In the genomic region with DNA sequence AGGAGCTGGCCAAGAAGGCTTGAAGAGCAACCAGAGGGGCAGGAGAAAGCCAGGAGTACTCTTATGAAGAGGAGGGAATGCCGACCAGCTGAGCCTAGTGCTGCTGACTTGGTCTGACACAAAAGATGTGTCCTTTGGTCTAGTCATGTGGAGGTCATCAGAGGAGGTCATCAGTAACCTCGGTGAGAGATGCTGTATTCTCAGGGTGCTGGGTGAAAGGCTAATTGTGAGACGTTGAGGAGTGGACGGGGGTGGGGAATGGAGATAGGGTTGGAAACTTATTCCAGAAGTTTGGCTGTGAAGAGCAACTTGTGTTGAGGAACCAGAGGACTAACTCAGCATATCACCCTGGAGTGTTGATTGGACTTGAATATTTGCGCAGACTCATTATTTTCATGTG, we compare ENCODE assay signal across 28 cellular contexts. TPM values are rescaled to one million over a fixed set of nuclear protein-coding genes. Genes with fewer than 3 reads are reported as not detected.
DNase-seq lines count a peak whose midpoint lies in the region; ATAC-seq and TF ChIP-seq lines count a peak whose summit lies in the region.
"Had no signal": no experiment of that assay in that cellular context is flagged by ENCODE, and none has a peak within 500 bp of the region (broad histone marks: within the 10 kb centered on the region; RNA-seq: fewer than 3 reads in every experiment).

No MANE protein-coding gene starts in this region.

- 45% methylated on average over 5 of the region's 5 CpGs for whole genome bisulfite sequencing in right cardiac atrium
- WGBS in prostate gland, result 83% methylated on average over 5 of the region's 5 CpGs

- no peaks in the 10 kb centered on the region for H3K27me3 ChIP-seq in right cardiac atrium (ENCODE audit: control insufficient read depth, insufficient read depth)
- H3K27me3 ChIP-seq in Loucy (ENCODE audit: insufficient read depth, low read length, poor library complexity, severe bottlenecking), result no peaks in the 10 kb centered on the region
- no peaks in the 10 kb centered on the region for H3K27me3 ChIP-seq in tibial artery
- no peaks in the 10 kb centered on the region for H3K27me3 ChIP-seq in prostate gland (replicated peaks; ENCODE audit: insufficient read depth)
- H3K27me3 ChIP-seq: spleen had no signal

- intact Hi-C loops in right cardiac atrium (cut with DNase I), result loop anchor here in 1 of 4 donors (10.0 kb wide), 1 partner anchor 70 kb away; no protein-coding TSS in a partner anchor
- intact Hi-C loops in cardiac septum (cut with DNase I), result no loop called here
- intact Hi-C loops in tibial artery (cut with DNase I; ENCODE audit: low total_unique reads), result no loop called here
- intact Hi-C loops in prostate gland (cut with DNase I), result no loop called here

- DNase-seq in right cardiac atrium (no peak), cardiac septum (ENCODE audit: low spot score) (no peak), naive B cell (no peak), tibial artery (no peak), prostate gland (ENCODE audit: low spot score) (no peak), kidney tubule cell (ENCODE audit: low spot score) (no peak), DMS79 treated with DMSO at 0.1 percent for 48 hours (lab: John Stamatoyannopoulos, UW) (no peak)
- DNase-seq: activated CD4-positive, alpha-beta T cell treated with anti-CD3 and anti-CD28 coated beads for 4 hours; activated CD8-positive, alpha-beta memory T cell treated with anti-CD3 and anti-CD28 coated beads for 24 hours; activated naive CD4-positive, alpha-beta T cell; activated T-cell treated with anti-CD3 and anti-CD28 coated beads, Interleukin-2, amount 50 U/mL, for 1 hour; anterior cingulate cortex; DMS153; GOT3; Kasumi-1; NCI-H1092; NCI-H187; NCI-H526; occipital lobe; retina; spleen; stimulated activated CD4-positive, alpha-beta T cell treated with anti-CD3 and anti-CD28 coated beads, Interleukin-4, amount 100 ng/mL, for 1 hour; stimulated activated naive CD4-positive, alpha-beta T cell had no signal

- H3K36me3 Mint-ChIP-seq in naive B cell, result no peaks in the 10 kb centered on the region

- no peak overlapping the region for H3K9ac ChIP-seq in Loucy (ENCODE audit: low read depth, low read length, poor library complexity, severe bottlenecking)

- no peaks in the 10 kb centered on the region for H3F3A ChIP-seq in Loucy (ENCODE audit: low read depth)

- TF ChIP-seq CTCF in Loucy (conservative IDR thresholded peaks at IDR 0.05; ENCODE audit: low read length) (no peak), tibial artery (IDR thresholded peaks at IDR 0.05) (no peak), prostate gland (IDR thresholded peaks at IDR 0.05) (no peak)

- no peak overlapping the region for H2AFZ ChIP-seq in Loucy (ENCODE audit: low read length)

- H3K4me3 ChIP-seq in right cardiac atrium (ENCODE audit: low read length) (no peak overlapping the region), Loucy (ENCODE audit: low read length, poor library complexity, severe bottlenecking) (no peak overlapping the region), tibial artery (no peak overlapping the region), prostate gland (no peak overlapping the region)
- H3K4me3 ChIP-seq: lung, spleen, thoracic aorta had no signal

- H3K9me3 ChIP-seq in right cardiac atrium (ENCODE audit: control insufficient read depth, low read length) (no peaks in the 10 kb centered on the region), Loucy (ENCODE audit: insufficient read depth, low read depth, low read length) (no peaks in the 10 kb centered on the region), tibial artery (no peaks in the 10 kb centered on the region), prostate gland (no peaks in the 10 kb centered on the region)
- H3K9me3 ChIP-seq: spleen, thoracic aorta had no signal

- peak overlapping the region; percentile 68 for H3K27ac ChIP-seq in right cardiac atrium (ENCODE audit: low read length)
- H3K27ac ChIP-seq in tibial artery, result peak overlapping the region; percentile 33 to 35
- H3K27ac ChIP-seq in prostate gland, result no peak overlapping the region
- H3K27ac ChIP-seq: spleen, thoracic aorta had no signal

- peak overlapping the region in 3 of 8 donors; percentile 15 to 42 (median 25) for H3K4me3 Mint-ChIP-seq in naive B cell
- H3K4me3 Mint-ChIP-seq: CD14-positive monocyte; T-helper 1 cell treated with Interleukin-12 subunit alpha and Interleukin-12 subunit beta and Interleukin-4 antibody, amounts not matched to agents 30 μg/mL and 1 μg/mL, for 36 hours had no signal

- TF ChIP-seq POLR2A in prostate gland (IDR thresholded peaks at IDR 0.05), result no peak

- H3K9me2 ChIP-seq in Loucy (replicated peaks; ENCODE audit: low read depth, low read length), result no peaks in the 10 kb centered on the region

- H3K36me3 ChIP-seq in Loucy (ENCODE audit: insufficient read depth, low read length) (peaks cover 6% of the 10 kb centered on the region), tibial artery (peaks cover under 1 to 6% (median 4%) of the 10 kb centered on the region in 3 donors), prostate gland (no peaks in the 10 kb centered on the region)

- no peaks in the 10 kb centered on the region for H3K27me3 Mint-ChIP-seq in naive B cell

- no peaks in the 10 kb centered on the region for H3K9me3 Mint-ChIP-seq in naive B cell
- H3K9me3 Mint-ChIP-seq: T-helper 1 cell treated with Interleukin-12 subunit alpha and Interleukin-12 subunit beta and Interleukin-4 antibody, amounts not matched to agents 30 μg/mL and 1 μg/mL, for 36 hours had no signal

- H3K4me1 ChIP-seq in right cardiac atrium (ENCODE audit: control insufficient read depth, insufficient read depth, low read length) (peaks cover 13% of the 10 kb centered on the region), Loucy (ENCODE audit: insufficient read depth, low read length, poor library complexity, severe bottlenecking) (peaks cover 41% of the 10 kb centered on the region), tibial artery (peaks cover 0 to 95% (median 35%) of the 10 kb centered on the region in 4 donors), prostate gland (replicated peaks) (no peaks in the 10 kb centered on the region)

- H3K27ac Mint-ChIP-seq in naive B cell, result peak overlapping the region in 4 of 6 donors; percentile 43 to 69 (median 67)
- H3K27ac Mint-ChIP-seq: T-helper 1 cell treated with Interleukin-12 subunit alpha and Interleukin-12 subunit beta and Interleukin-4 antibody, amounts not matched to agents 30 μg/mL and 1 μg/mL, for 36 hours had no signal

- H4K20me1 ChIP-seq in Loucy (ENCODE audit: insufficient read depth, low read length, poor library complexity, severe bottlenecking), result peaks cover 33% of the 10 kb centered on the region

- ATAC-seq in right cardiac atrium, result no peak
- ATAC-seq in naive B cell (ENCODE audit: low read depth in 2 of 2), result no peak

- H3K4me1 Mint-ChIP-seq in naive B cell, result peaks cover 59 to 81% (median 76%) of the 10 kb centered on the region in 3 donors

- H3K79me2 ChIP-seq in Loucy (ENCODE audit: insufficient read depth, low read length), result peaks cover 83% of the 10 kb centered on the region

- peak overlapping the region; percentile 8 for H3K4me2 ChIP-seq in Loucy (ENCODE audit: low read depth, low read length, poor library complexity, severe bottlenecking)

RNA-seq across cellular contexts. Expression of gene CRTC3, which starts 5.5 kb away (rescaled TPM):
- total RNA-seq in right cardiac atrium (10 to 100 TPM; 27.2 to 35.5 (median 30.6) TPM), cardiac septum (30.4 TPM), prostate gland (10 to 100 TPM; 26.6 to 87.8 TPM)
- polyA plus RNA-seq in right cardiac atrium (15.1 TPM), naive B cell (ENCODE audit: low read depth in 6 of 6) (10 to 100 TPM; 14.2 to 47.8 (median 26.9) TPM)

Comparison
In these comparisons a context has a peak if more than half of its experiments do, and no peak if none do; other contexts are left out.
1. H3K27ac ChIP-seq: peak in right cardiac atrium (single experiment) and tibial artery (2 of 2); none in prostate gland (0 of 2).